ENCODE assay signal across 1 cellular context in the genomic region with DNA sequence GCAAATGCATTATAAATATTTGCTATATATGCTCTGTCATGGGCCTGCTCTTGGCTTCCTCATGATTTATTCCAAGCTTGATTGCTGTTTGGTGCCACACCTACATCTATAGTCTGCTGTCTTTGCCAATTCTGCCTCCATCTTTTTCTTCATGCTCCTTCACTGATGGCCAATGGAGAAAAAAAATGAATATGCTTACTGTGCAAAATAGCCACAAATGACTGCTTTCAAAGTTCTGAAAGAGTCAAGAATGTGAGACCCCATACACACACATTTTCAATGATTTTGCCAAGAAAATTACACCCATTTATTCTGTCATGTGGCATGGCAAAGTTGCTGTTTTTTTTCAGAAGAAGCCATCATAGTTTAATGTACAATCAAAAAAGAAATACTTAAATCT.
TF ChIP-seq lines count a peak whose summit lies in the region.

No MANE protein-coding gene starts in this region.

TF ChIP-seq in HepG2, 621 proteins besides CTCF, POLR2A, EP300 and RAD21 (continued from another document):
- TF ChIP-seq, protein P1, sequence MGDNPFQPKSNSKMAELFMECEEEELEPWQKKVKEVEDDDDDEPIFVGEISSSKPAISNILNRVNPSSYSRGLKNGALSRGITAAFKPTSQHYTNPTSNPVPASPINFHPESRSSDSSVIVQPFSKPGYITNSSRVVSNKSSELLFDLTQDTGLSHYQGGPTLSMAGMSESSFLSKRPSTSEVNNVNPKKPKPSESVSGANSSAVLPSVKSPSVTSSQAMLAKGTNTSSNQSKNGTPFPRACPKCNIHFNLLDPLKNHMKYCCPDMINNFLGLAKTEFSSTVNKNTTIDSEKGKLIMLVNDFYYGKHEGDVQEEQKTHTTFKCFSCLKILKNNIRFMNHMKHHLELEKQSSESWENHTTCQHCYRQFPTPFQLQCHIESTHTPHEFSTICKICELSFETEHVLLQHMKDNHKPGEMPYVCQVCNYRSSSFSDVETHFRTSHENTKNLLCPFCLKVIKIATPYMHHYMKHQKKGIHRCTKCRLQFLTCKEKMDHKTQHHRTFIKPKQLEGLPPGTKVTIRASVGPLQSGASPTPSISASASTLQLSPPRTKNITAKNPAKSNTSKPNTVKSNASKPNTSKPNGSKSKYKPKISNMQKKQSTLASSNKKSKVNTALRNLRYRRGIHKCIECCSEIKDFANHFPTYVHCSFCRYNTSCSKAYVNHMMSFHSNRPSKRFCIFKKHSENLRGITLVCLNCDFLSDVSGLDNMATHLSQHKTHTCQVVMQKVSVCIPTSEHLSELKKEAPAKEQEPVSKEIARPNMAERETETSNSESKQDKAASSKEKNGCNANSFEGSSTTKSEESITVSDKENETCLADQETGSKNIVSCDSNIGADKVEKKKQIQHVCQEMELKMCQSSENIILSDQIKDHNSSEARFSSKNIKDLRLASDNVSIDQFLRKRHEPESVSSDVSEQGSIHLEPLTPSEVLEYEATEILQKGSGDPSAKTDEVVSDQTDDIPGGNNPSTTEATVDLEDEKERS (CRISPR knock-in tag; IDR thresholded peaks at IDR 0.05) = no peak
- TF ChIP-seq ZMYM4 (CRISPR knock-in tag; IDR thresholded peaks at IDR 0.05) = no peak
- TF ChIP-seq, protein P2, sequence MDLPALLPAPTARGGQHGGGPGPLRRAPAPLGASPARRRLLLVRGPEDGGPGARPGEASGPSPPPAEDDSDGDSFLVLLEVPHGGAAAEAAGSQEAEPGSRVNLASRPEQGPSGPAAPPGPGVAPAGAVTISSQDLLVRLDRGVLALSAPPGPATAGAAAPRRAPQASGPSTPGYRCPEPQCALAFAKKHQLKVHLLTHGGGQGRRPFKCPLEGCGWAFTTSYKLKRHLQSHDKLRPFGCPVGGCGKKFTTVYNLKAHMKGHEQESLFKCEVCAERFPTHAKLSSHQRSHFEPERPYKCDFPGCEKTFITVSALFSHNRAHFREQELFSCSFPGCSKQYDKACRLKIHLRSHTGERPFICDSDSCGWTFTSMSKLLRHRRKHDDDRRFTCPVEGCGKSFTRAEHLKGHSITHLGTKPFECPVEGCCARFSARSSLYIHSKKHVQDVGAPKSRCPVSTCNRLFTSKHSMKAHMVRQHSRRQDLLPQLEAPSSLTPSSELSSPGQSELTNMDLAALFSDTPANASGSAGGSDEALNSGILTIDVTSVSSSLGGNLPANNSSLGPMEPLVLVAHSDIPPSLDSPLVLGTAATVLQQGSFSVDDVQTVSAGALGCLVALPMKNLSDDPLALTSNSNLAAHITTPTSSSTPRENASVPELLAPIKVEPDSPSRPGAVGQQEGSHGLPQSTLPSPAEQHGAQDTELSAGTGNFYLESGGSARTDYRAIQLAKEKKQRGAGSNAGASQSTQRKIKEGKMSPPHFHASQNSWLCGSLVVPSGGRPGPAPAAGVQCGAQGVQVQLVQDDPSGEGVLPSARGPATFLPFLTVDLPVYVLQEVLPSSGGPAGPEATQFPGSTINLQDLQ (CRISPR knock-in tag; IDR thresholded peaks at IDR 0.05) = no peak
- TF ChIP-seq, protein P3, sequence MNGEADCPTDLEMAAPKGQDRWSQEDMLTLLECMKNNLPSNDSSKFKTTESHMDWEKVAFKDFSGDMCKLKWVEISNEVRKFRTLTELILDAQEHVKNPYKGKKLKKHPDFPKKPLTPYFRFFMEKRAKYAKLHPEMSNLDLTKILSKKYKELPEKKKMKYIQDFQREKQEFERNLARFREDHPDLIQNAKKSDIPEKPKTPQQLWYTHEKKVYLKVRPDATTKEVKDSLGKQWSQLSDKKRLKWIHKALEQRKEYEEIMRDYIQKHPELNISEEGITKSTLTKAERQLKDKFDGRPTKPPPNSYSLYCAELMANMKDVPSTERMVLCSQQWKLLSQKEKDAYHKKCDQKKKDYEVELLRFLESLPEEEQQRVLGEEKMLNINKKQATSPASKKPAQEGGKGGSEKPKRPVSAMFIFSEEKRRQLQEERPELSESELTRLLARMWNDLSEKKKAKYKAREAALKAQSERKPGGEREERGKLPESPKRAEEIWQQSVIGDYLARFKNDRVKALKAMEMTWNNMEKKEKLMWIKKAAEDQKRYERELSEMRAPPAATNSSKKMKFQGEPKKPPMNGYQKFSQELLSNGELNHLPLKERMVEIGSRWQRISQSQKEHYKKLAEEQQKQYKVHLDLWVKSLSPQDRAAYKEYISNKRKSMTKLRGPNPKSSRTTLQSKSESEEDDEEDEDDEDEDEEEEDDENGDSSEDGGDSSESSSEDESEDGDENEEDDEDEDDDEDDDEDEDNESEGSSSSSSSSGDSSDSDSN (CRISPR knock-in tag; IDR thresholded peaks at IDR 0.05) = no peak
- no peak for TF ChIP-seq ZNF557 (CRISPR knock-in tag; IDR thresholded peaks at IDR 0.05)
